In genomic region chr16:57299719-57300386, GRCh38 we compare ENCODE assay signal across 1 cellular context.
TF ChIP-seq lines count a peak whose summit lies in the region.

No MANE protein-coding gene starts in this region.

TF ChIP-seq in HepG2, 621 proteins besides CTCF, POLR2A, EP300 and RAD21 (continued from another document and continues in another):
- TF ChIP-seq ZNF687 (CRISPR knock-in tag; IDR thresholded peaks at IDR 0.05), result peak; percentile 38
- TF ChIP-seq ZNF576 (CRISPR knock-in tag; IDR thresholded peaks at IDR 0.05), result no peak
- peak; percentile 97 for TF ChIP-seq TOE1 (CRISPR knock-in tag; IDR thresholded peaks at IDR 0.05)
- peak; percentile 39; the same call in 1 of the 2 replicates for TF ChIP-seq XBP1 (CRISPR knock-in tag; IDR thresholded peaks at IDR 0.05)
- no peak for TF ChIP-seq TRIM22 (IDR thresholded peaks at IDR 0.05)
- peak; percentile 24; the same call in 1 of the 2 replicates for TF ChIP-seq ZNF253 (CRISPR knock-in tag; IDR thresholded peaks at IDR 0.05; ENCODE audit: borderline replicate concordance)
- peak; percentile 61; the same call in 1 of the 2 replicates for TF ChIP-seq TEF (CRISPR knock-in tag; IDR thresholded peaks at IDR 0.05)
- TF ChIP-seq RORA (CRISPR knock-in tag; IDR thresholded peaks at IDR 0.05), result peak; percentile 84; the same call in 1 of the 2 replicates
- peak; percentile 73 for TF ChIP-seq SRSF1 (optimal IDR thresholded peaks at IDR 0.05; ENCODE audit: low read depth, low read length)
- no peak for TF ChIP-seq ZNF550 (CRISPR knock-in tag; IDR thresholded peaks at IDR 0.05; ENCODE audit: borderline replicate concordance)
- TF ChIP-seq ZNF616 (CRISPR knock-in tag; IDR thresholded peaks at IDR 0.05; ENCODE audit: low read depth), result no peak
- TF ChIP-seq ZNF724P (CRISPR knock-in tag; IDR thresholded peaks at IDR 0.05; ENCODE audit: borderline replicate concordance), result no peak
- peak; percentile 95; the same call in 1 of the 2 replicates for TF ChIP-seq ZSCAN29 (CRISPR knock-in tag; conservative IDR thresholded peaks at IDR 0.05)
- peak; percentile 43; the same call in 1 of the 2 replicates for TF ChIP-seq GABPB1 (CRISPR knock-in tag; IDR thresholded peaks at IDR 0.05)
- no peak; the same call in 1 of the 2 replicates for TF ChIP-seq MED1 (CRISPR knock-in tag; IDR thresholded peaks at IDR 0.05)
- peak; percentile 67; the same call in 1 of the 2 replicates for TF ChIP-seq TBP (CRISPR knock-in tag; IDR thresholded peaks at IDR 0.05)
- no peak for TF ChIP-seq ZNF292 (CRISPR knock-in tag; IDR thresholded peaks at IDR 0.05; ENCODE audit: borderline replicate concordance, low read depth)
- TF ChIP-seq ZNF704 (CRISPR knock-in tag; IDR thresholded peaks at IDR 0.05; ENCODE audit: borderline replicate concordance), result no peak
- no peak; the same call in 1 of the 2 replicates for TF ChIP-seq TAF1 (CRISPR knock-in tag; IDR thresholded peaks at IDR 0.05)
- peak; percentile 9; the same call in 1 of the 2 replicates for TF ChIP-seq AFF4 (CRISPR knock-in tag; IDR thresholded peaks at IDR 0.05)
- TF ChIP-seq ZFY (CRISPR knock-in tag; IDR thresholded peaks at IDR 0.05), result peak; percentile 63
- no peak for TF ChIP-seq ZNF33B (CRISPR knock-in tag; IDR thresholded peaks at IDR 0.05)
- no peak; the same call in 1 of the 2 replicates for TF ChIP-seq MNT (IDR thresholded peaks at IDR 0.05)
- TF ChIP-seq HBP1 (CRISPR knock-in tag; IDR thresholded peaks at IDR 0.05; ENCODE audit: low read depth), result peak; percentile 53; the same call in 1 of the 2 replicates
- 0 out of 2 replicates have a peak, but pooled peaks have one; percentile 23 for TF ChIP-seq SNAI1 (CRISPR knock-in tag; IDR thresholded peaks at IDR 0.05; ENCODE audit: borderline replicate concordance)
- TF ChIP-seq ZNF329 (CRISPR knock-in tag; IDR thresholded peaks at IDR 0.05; ENCODE audit: low read depth), result no peak
- TF ChIP-seq ZBTB25 (CRISPR knock-in tag; IDR thresholded peaks at IDR 0.05), result no peak; the same call in 1 of the 2 replicates
- no peak for TF ChIP-seq ZNF75D (CRISPR knock-in tag; IDR thresholded peaks at IDR 0.05; ENCODE audit: borderline replicate concordance)
- peak; percentile 82; the same call in 1 of the 2 replicates for TF ChIP-seq FOXK1 (CRISPR knock-in tag; IDR thresholded peaks at IDR 0.05; ENCODE audit: borderline replicate concordance, low read depth)
- no peak for TF ChIP-seq GMEB2 (CRISPR knock-in tag; IDR thresholded peaks at IDR 0.05; ENCODE audit: low read depth)
- no peak for TF ChIP-seq SRSF9 (IDR thresholded peaks at IDR 0.05; ENCODE audit: borderline replicate concordance, insufficient read depth, low read depth, low read length, poor library complexity, severe bottlenecking)
- 0 out of 2 replicates have a peak, but pooled peaks have one; percentile 26 for TF ChIP-seq ZNF296 (CRISPR knock-in tag; conservative IDR thresholded peaks at IDR 0.05)
- 0 out of 2 replicates have a peak, but pooled peaks have one; percentile 46 for TF ChIP-seq ZKSCAN5 (CRISPR knock-in tag; IDR thresholded peaks at IDR 0.05)
- TF ChIP-seq CBX2 (IDR thresholded peaks at IDR 0.05; ENCODE audit: low read depth, low read length), result no peak
- 0 out of 2 replicates have a peak, but pooled peaks have one; percentile 27 for TF ChIP-seq CBX2 (CRISPR knock-in tag; IDR thresholded peaks at IDR 0.05; ENCODE audit: low read depth)
